11 cellular contexts compared by ENCODE assay signal in genomic region chr2:28664120-28664842, GRCh38.
DNase-seq lines count a peak whose midpoint lies in the region; ATAC-seq and TF ChIP-seq lines count a peak whose summit lies in the region.
"Had no signal": no experiment of that assay in that cellular context is flagged by ENCODE, and none has a peak within 500 bp of the region (broad histone marks: within the 10 kb centered on the region; RNA-seq: fewer than 3 reads in every experiment).

No MANE protein-coding gene starts in this region.

- no peak for TF ChIP-seq CTCF in esophagus muscularis mucosa (IDR thresholded peaks at IDR 0.05)

- no peaks in the 10 kb centered on the region for H3K36me3 ChIP-seq in esophagus muscularis mucosa
- H3K36me3 ChIP-seq in muscle layer of duodenum (ENCODE audit: control insufficient read depth in 1 of 2, insufficient read depth in 2 of 2, low read length in 2 of 2): no peaks in the 10 kb centered on the region

- H3K27ac ChIP-seq in esophagus muscularis mucosa (replicated peaks in 1 of 4) (peak overlapping the region; percentile 88 to 92 (median 90)), muscle layer of duodenum (ENCODE audit: low read length) (peak overlapping the region; percentile 80)
- H3K27ac ChIP-seq: KMS-11 had no signal

- peak overlapping the region; percentile 22 to 47 (median 32) for H3K4me3 ChIP-seq in esophagus muscularis mucosa
- H3K4me3 ChIP-seq in muscle layer of duodenum (ENCODE audit: low read depth in 1 of 2, low read length in 2 of 2): no peak overlapping the region
- H3K4me3 ChIP-seq: GM12878 had no signal

- no peak for TF ChIP-seq POLR2A in esophagus muscularis mucosa (IDR thresholded peaks at IDR 0.05; ENCODE audit: low read depth)

- no peak for TF ChIP-seq EP300 in esophagus muscularis mucosa (IDR thresholded peaks at IDR 0.05)

- ATAC-seq in HG02870 (IDR thresholded peaks at IDR 0.05; ENCODE audit: unreplicated experiment): no peak
- no peak for ATAC-seq in HG03108 (IDR thresholded peaks at IDR 0.05; ENCODE audit: unreplicated experiment)
- ATAC-seq: GM12878 had no signal

- H3K9me3 ChIP-seq in esophagus muscularis mucosa (no peaks in the 10 kb centered on the region), muscle layer of duodenum (ENCODE audit: control insufficient read depth in 1 of 2, low read length in 2 of 2) (no peaks in the 10 kb centered on the region)

- H3K27me3 ChIP-seq in esophagus muscularis mucosa (no peaks in the 10 kb centered on the region), muscle layer of duodenum (ENCODE audit: low read depth, low read length) (no peaks in the 10 kb centered on the region)

- DNase-seq in DMS53 (lab: John Stamatoyannopoulos, UW) (peak; percentile 35), DMS53 treated with DMSO at 0.1 percent for 48 hours (lab: John Stamatoyannopoulos, UW; ENCODE audit: unreplicated experiment) (no peak), esophagus muscularis mucosa (ENCODE audit: extremely low spot score) (no peak), ureter (ENCODE audit: low spot score) (peak; percentile 65), DMS79 treated with DMSO at 0.1 percent for 48 hours (lab: John Stamatoyannopoulos, UW) (no peak)
- DNase-seq: H9 had no signal

- WGBS in esophagus muscularis mucosa: 57% methylated on average over 21 of the region's 22 CpGs

- intact Hi-C loops in esophagus muscularis mucosa (cut with DNase I): loop anchor here (5.0 kb wide), 2 partner anchors 42 to 72 kb away; no protein-coding TSS in a partner anchor

- H3K4me1 ChIP-seq in esophagus muscularis mucosa (peaks cover 48 to 83% (median 80%) of the 10 kb centered on the region in 4 donors), muscle layer of duodenum (ENCODE audit: control insufficient read depth in 1 of 2, insufficient read depth in 2 of 2, low read length in 2 of 2) (peaks cover 20 to 36% of the 10 kb centered on the region in 2 donors)

Comparison
In these comparisons a context has a peak if more than half of its experiments do, and no peak if none do; other contexts are left out.
1. DNase-seq: peak in DMS53 (single experiment) and ureter (single experiment); none in DMS53 treated with DMSO at 0.1 percent for 48 hours (single experiment), esophagus muscularis mucosa (single experiment) and DMS79 treated with DMSO at 0.1 percent for 48 hours (single experiment).
2. H3K4me3 ChIP-seq: peak in esophagus muscularis mucosa (4 of 4); none in muscle layer of duodenum (0 of 2).